ENCODE assay signal across 13 cellular contexts in genomic region chr11:45455536-45455935, GRCh38.
"Had no signal": no experiment of that assay in that cellular context is flagged by ENCODE, and none has a peak within 500 bp of the region (broad histone marks: within the 10 kb centered on the region; RNA-seq: fewer than 3 reads in every experiment).

No MANE protein-coding gene starts in this region.

- H3K27ac ChIP-seq: WERI-Rb-1 had no signal

- DNase-seq: activated CD4-positive, alpha-beta memory T cell treated with anti-CD3 and anti-CD28 coated beads for 36 hours; activated effector memory CD4-positive, alpha-beta T cell treated with Interleukin-2 at 50 U/mL for 16 hours; activated naive CD4-positive, alpha-beta T cell treated with anti-CD3 and anti-CD28 coated beads, Interleukin-2, amount 50 U/mL, for 16 hours; activated T-cell treated with anti-CD3 and anti-CD28 coated beads, Interleukin-2, amount 50 U/mL, for 24 hours; central memory CD4-positive, alpha-beta T cell; cortex of kidney; effector memory CD4-positive, alpha-beta T cell; hippocampal formation; stimulated activated CD4-positive, alpha-beta T cell treated with anti-CD3 and anti-CD28 coated beads, Interleukin-4, amount 100 ng/mL, for 24 hours; stimulated activated naive CD4-positive, alpha-beta T cell treated with Interleukin-2 at 50 U/mL for 16 hours; substantia nigra; WERI-Rb-1 had no signal

- ATAC-seq: natural killer cell treated with Interleukin-12 subunit alpha and Interleukin-12 subunit beta and Interleukin-15 and Interleukin-18, amount 100 ng/mL, for 72 hours had no signal

- H3K36me3 ChIP-seq: WERI-Rb-1 had no signal
